In the genomic region with DNA sequence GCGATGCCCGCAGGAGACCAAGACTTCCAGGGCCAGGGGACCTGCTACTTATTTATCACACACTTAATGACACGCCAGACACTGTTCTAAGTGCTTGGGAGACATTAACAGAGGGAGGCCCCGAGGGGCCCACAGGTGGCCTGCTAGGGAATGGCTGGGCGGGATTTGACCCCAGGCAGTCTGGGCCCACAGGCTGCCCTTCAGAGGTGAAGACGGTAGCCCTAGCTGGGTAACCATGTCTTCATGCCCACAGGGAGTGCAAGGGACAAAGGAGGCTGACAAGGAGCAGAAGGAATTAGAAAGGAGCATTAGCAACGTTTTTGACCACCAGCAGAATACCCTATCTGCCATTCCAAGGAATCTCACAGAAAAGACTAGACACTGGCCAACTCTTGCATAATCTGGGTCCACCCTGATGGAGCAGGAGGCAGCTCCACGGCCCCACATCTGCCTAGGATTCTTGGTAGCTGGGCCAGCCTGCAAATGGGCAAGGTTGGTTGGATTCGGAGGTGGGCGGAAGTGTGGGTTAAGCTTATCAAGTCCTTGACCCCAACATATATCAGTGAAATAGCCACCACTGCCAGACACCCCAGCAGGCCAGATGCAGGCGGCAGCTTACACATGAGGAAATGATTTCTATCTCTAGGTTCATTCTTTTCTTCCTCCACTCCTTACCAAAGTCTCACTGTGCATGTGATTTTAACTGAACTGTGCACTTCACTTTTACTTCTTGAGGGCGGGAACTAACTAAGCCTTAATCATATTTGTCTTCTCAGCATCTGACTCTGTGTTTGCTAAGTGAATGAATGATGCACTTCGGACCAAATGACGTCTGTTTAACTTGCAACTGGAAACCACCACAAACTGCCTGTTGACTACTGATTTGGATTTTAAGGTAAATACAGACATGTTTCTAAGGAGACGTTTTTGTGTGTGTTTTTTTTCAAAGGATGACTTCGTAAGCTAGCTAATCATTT, we compare ENCODE assay signal across 17 cellular contexts. TPM values are rescaled to one million over a fixed set of nuclear protein-coding genes. Genes with fewer than 3 reads are reported as not detected.
DNase-seq lines count a peak whose midpoint lies in the region; ATAC-seq and TF ChIP-seq lines count a peak whose summit lies in the region.
"Had no signal": no experiment of that assay in that cellular context is flagged by ENCODE, and none has a peak within 500 bp of the region (broad histone marks: within the 10 kb centered on the region; RNA-seq: fewer than 3 reads in every experiment).

No MANE protein-coding gene starts in this region.

- H2AK9ac ChIP-seq in IMR-90 (replicated peaks; ENCODE audit: low read depth, low read length, poor library complexity): no peak overlapping the region

- H2BK15ac ChIP-seq in IMR-90 (ENCODE audit: low read depth, low read length): 0 out of 3 replicates have a peak overlapping the region, but pooled peaks have one; percentile 4

- H3K79me2 ChIP-seq in hepatocyte: peaks cover 15% of the 10 kb centered on the region

- H3K4ac ChIP-seq in IMR-90 (ENCODE audit: low read depth, low read length): peak overlapping the region; percentile 12; the same call in 1 of the 2 replicates

- intact Hi-C loops in IMR-90 (cut with micrococcal nuclease): loop anchor here (10.0 kb wide), 1 partner anchor 182 kb away; no protein-coding TSS in a partner anchor

- H3K4me1 Mint-ChIP-seq in effector memory CD8-positive, alpha-beta T cell (ENCODE audit: low read depth in 2 of 2): peaks cover 11 to 15% of the 10 kb centered on the region in 2 donors

- no peak overlapping the region; the same call in 1 of the 2 replicates for H4K91ac ChIP-seq in IMR-90 (ENCODE audit: insufficient read depth, low read depth, low read length)

- H2AFZ ChIP-seq in IMR-90 (replicated peaks; ENCODE audit: low read length, poor library complexity): no peak overlapping the region
- H2AFZ ChIP-seq in hepatocyte: no peak overlapping the region

- WGBS in IMR-90 (ENCODE audit: extremely low coverage in 2 of 2, insufficient read length in 1 of 2), 2 experiments: 70% methylated on average over 2 of the region's 16 CpGs; no CpG with 5 or more reads in 1 of the 2 experiments
- 73% methylated on average over 16 of the region's 16 CpGs for WGBS in hepatocyte (ENCODE audit: low lambda C conversion rate, missing lambda C conversion rate)

- H3K4me2 ChIP-seq in IMR-90 (ENCODE audit: low read depth, low read length): no peak overlapping the region
- H3K4me2 ChIP-seq in hepatocyte: no peak overlapping the region

- POLR2A ChIA-PET in IMR-90 (lab: Charles Lee; ENCODE audit: unreplicated experiment): no interaction called here
- POLR2A ChIA-PET in RWPE1 (lab: Yijun Ruan, JAX; ENCODE audit: low non-redundant PET): no interaction called here

- no peak overlapping the region for H4K5ac ChIP-seq in IMR-90 (ENCODE audit: low read depth, low read length)

- H3K9me3 ChIP-seq in IMR-90 (ENCODE audit: control insufficient read depth, insufficient read depth, low read length) (no peaks in the 10 kb centered on the region), hepatocyte (ENCODE audit: low read depth) (no peaks in the 10 kb centered on the region)

- H3K4me3 ChIP-seq in IMR-90 (ENCODE audit: insufficient read depth, low read depth, low read length) (no peak overlapping the region), hepatocyte (no peak overlapping the region)

- ATAC-seq in IMR-90 (ENCODE audit: low read depth): no peak
- no peak for ATAC-seq in HG03565 (IDR thresholded peaks at IDR 0.05; ENCODE audit: unreplicated experiment)
- ATAC-seq in HG03097 (IDR thresholded peaks at IDR 0.05; ENCODE audit: low FRiP score, unreplicated experiment): no peak
- no peak for ATAC-seq in effector memory CD8-positive, alpha-beta T cell (replicated peaks)
- ATAC-seq: activated CD8-positive, alpha-beta memory T cell treated with anti-CD3 and anti-CD28 coated beads, Interleukin-2, amount 10 ng/mL, durations not matched to agents 7 days and 5 days; HCT116 had no signal

- H3K27me3 Mint-ChIP-seq in effector memory CD8-positive, alpha-beta T cell: peaks cover 14 to 27% of the 10 kb centered on the region in 2 donors

- no peak overlapping the region for H3K9ac ChIP-seq in IMR-90 (ENCODE audit: low read depth, low read length)

- no peak overlapping the region for H3K18ac ChIP-seq in IMR-90 (ENCODE audit: low read depth, low read length)

- TF ChIP-seq RAD21 in IMR-90 (IDR thresholded peaks at IDR 0.05; ENCODE audit: low read length): no peak

- peaks cover 16% of the 10 kb centered on the region for H3K4me1 ChIP-seq in IMR-90 (ENCODE audit: control insufficient read depth, insufficient read depth, low read length)
- peaks cover 39% of the 10 kb centered on the region for H3K4me1 ChIP-seq in hepatocyte (ENCODE audit: insufficient read depth)

- no peak overlapping the region; the same call in 1 of the 2 replicates for H2BK20ac ChIP-seq in IMR-90 (ENCODE audit: low read depth, low read length)

- H3K14ac ChIP-seq in IMR-90 (replicated peaks; ENCODE audit: low read depth, low read length): 0 out of 2 replicates have a peak overlapping the region, but pooled peaks have one; percentile 4

- no peak overlapping the region for H3K27ac Mint-ChIP-seq in effector memory CD8-positive, alpha-beta T cell
- H3K27ac Mint-ChIP-seq: activated CD8-positive, alpha-beta memory T cell treated with anti-CD3 and anti-CD28 coated beads, Interleukin-2, amount 10 ng/mL, durations not matched to agents 7 days and 5 days had no signal

- no peaks in the 10 kb centered on the region for H3K9me3 Mint-ChIP-seq in effector memory CD8-positive, alpha-beta T cell

- DNase-seq in IMR-90 (peak; percentile 57), RWPE1 (ENCODE audit: low spot score) (no peak), hepatocyte (ENCODE audit: low spot score) (peak; percentile 77), renal cortical epithelial cell (ENCODE audit: low read depth) (peak; percentile 63)
- DNase-seq in effector memory CD8-positive, alpha-beta T cell: no peak
- DNase-seq: activated CD4-positive, alpha-beta T cell treated with anti-CD3 and anti-CD28 coated beads for 1 hour; activated CD8-positive, alpha-beta memory T cell treated with anti-CD3 and anti-CD28 coated beads, Interleukin-2, amount 10 ng/mL, durations not matched to agents 7 days and 5 days; aorta; DMS79; glutamatergic neuron; midbrain; MV-4-11; NCI-H2107; SHP77 treated with DMSO at 0.1 percent for 48 hours had no signal

- dilution Hi-C loops in IMR-90 (cut with HindIII; ENCODE audit: low sequenced_read_pairs, unreplicated experiment): no loop called here

- CTCF ChIA-PET in IMR-90 (lab: Yijun Ruan, JAX): interaction anchor here (0.8 to 1.2 kb wide), 2 partner anchors 15 to 68 kb away, joined by 3 to 4 read pairs; no protein-coding TSS in a partner anchor
- CTCF ChIA-PET in RWPE1 (lab: Yijun Ruan, JAX): interaction anchor here (0.6 kb wide), 1 partner anchor 19 kb away, joined by 5 read pairs; no protein-coding TSS in a partner anchor

- H3K36me3 ChIP-seq in IMR-90 (ENCODE audit: control insufficient read depth, insufficient read depth, low read length): no peaks in the 10 kb centered on the region
- no peaks in the 10 kb centered on the region for H3K36me3 ChIP-seq in hepatocyte (replicated peaks; ENCODE audit: insufficient read depth, low read depth)

- H3K79me1 ChIP-seq in IMR-90 (ENCODE audit: low read depth in 1 of 2, low read length in 2 of 2): peaks cover 0 to 9% of the 10 kb centered on the region in 2 experiments; a peak in 1 of 4 replicates

- H2BK5ac ChIP-seq in IMR-90 (ENCODE audit: low read depth, low read length, poor library complexity, severe bottlenecking): no peak overlapping the region

- H3K9me1 ChIP-seq in IMR-90 (ENCODE audit: insufficient read depth, low read length): peaks cover 8% of the 10 kb centered on the region

- H3K27me3 ChIP-seq in IMR-90 (ENCODE audit: control insufficient read depth, insufficient read depth, low read length) (no peaks in the 10 kb centered on the region), hepatocyte (no peaks in the 10 kb centered on the region)

- no peak overlapping the region for H3K23ac ChIP-seq in IMR-90 (ENCODE audit: low read depth, low read length)

- no peak overlapping the region for H2AK5ac ChIP-seq in IMR-90 (ENCODE audit: low read depth, low read length)

- peaks cover 3% of the 10 kb centered on the region for H3K36me3 Mint-ChIP-seq in effector memory CD8-positive, alpha-beta T cell (ENCODE audit: insufficient read depth)

- 0 out of 2 replicates have a peak, but pooled peaks have one; percentile 26 for TF ChIP-seq POLR2A in IMR-90 (IDR thresholded peaks at IDR 0.05; ENCODE audit: low read depth, low read length)

- peaks cover 11% of the 10 kb centered on the region for H4K20me1 ChIP-seq in IMR-90 (ENCODE audit: insufficient read depth, low read length)
- H4K20me1 ChIP-seq in hepatocyte (ENCODE audit: insufficient read depth, poor library complexity, severe bottlenecking): no peaks in the 10 kb centered on the region

- no peak overlapping the region for H2BK120ac ChIP-seq in IMR-90 (ENCODE audit: low read depth, low read length)

- TF ChIP-seq CTCF in IMR-90 (conservative IDR thresholded peaks at IDR 0.05; ENCODE audit: low read depth, low read length) (no peak), RWPE1 (conservative IDR thresholded peaks at IDR 0.05; ENCODE audit: low read depth) (no peak), hepatocyte (IDR thresholded peaks at IDR 0.05; ENCODE audit: poor library complexity) (no peak)

- no peak overlapping the region for H3K56ac ChIP-seq in IMR-90 (ENCODE audit: extremely low read depth, insufficient read depth, low read length)

- in situ Hi-C loops in IMR-90 (cut with MboI; ENCODE audit: low sequenced_read_pairs): loop anchor here (10.0 kb wide), 1 partner anchor 48 kb away; no protein-coding TSS in a partner anchor

- no TSS peak for BruUV-seq in IMR-90 (replicated peaks; lab: Mats Ljungman, UMichigan)

- no peak overlapping the region for H3K4me3 Mint-ChIP-seq in effector memory CD8-positive, alpha-beta T cell
- H3K4me3 Mint-ChIP-seq: activated CD8-positive, alpha-beta memory T cell treated with anti-CD3 and anti-CD28 coated beads, Interleukin-2, amount 10 ng/mL, durations not matched to agents 7 days and 5 days had no signal

- no peak overlapping the region; a peak in 1 of 4 replicates for H4K8ac ChIP-seq in IMR-90 (ENCODE audit: low read depth in 2 of 2, low read length in 2 of 2)

- no peaks in the 10 kb centered on the region for H3K9me2 ChIP-seq in hepatocyte (replicated peaks; ENCODE audit: insufficient read depth)

- H3K27ac ChIP-seq in IMR-90 (ENCODE audit: insufficient read depth, low read length) (no peak overlapping the region), RWPE1 (peak overlapping the region; percentile 91), hepatocyte (peak overlapping the region; percentile 76)

TF ChIP-seq in IMR-90, 13 proteins besides CTCF, POLR2A, EP300 and RAD21:
- TF ChIP-seq CHD1 (IDR thresholded peaks at IDR 0.05; ENCODE audit: low read depth, low read length): no peak
- 0 out of 2 replicates have a peak, but pooled peaks have one; percentile 36 for TF ChIP-seq MAFK (IDR thresholded peaks at IDR 0.05; ENCODE audit: low read depth, low read length)

RNA-seq across cellular contexts. Expression of gene ETS2, which starts 3.4 kb away (rescaled TPM):
- 20.6 and 21.7 TPM in 2 replicates for total RNA-seq in IMR-90 (2012; rRNA removed)
- 21.3 and 22.8 TPM in 2 replicates for polyA plus RNA-seq in IMR-90 (2012; rRNA removed)
- 18.3 and 18.4 TPM in 2 replicates for polyA plus RNA-seq in IMR-90 (2012; cell fraction: cytosol; rRNA removed)
- polyA plus RNA-seq in IMR-90 (2012; cell fraction: nucleus; rRNA removed; ENCODE audit: low replicate concordance): 42.7 and 92.6 TPM in 2 replicates
- 91.9 and 95.1 TPM in 2 replicates for total RNA-seq in hepatocyte
- polyA plus RNA-seq in hepatocyte: 104 and 106 TPM in 2 replicates
- total RNA-seq in renal cortical epithelial cell: 20.8 and 35.3 TPM in 2 replicates

Comparison
In these comparisons a context has a peak if more than half of its experiments do, and no peak if none do; other contexts are left out.
1. DNase-seq: peak in IMR-90 (single experiment), hepatocyte (single experiment) and renal cortical epithelial cell (single experiment); none in RWPE1 (single experiment) and effector memory CD8-positive, alpha-beta T cell (0 of 3).